ENCODE assay signal across 2 cellular contexts in genomic region chr5:44603496-44604272, GRCh38.
TF ChIP-seq lines count a peak whose summit lies in the region.

No MANE protein-coding gene starts in this region.

TF ChIP-seq in SK-N-SH treated with all-trans-retinoic acid at 6 μM for 48 hours, 23 proteins besides CTCF, POLR2A, EP300 and RAD21 (continued from another document):
- TF ChIP-seq POU6F1 (CRISPR knock-in tag; IDR thresholded peaks at IDR 0.05; ENCODE audit: borderline replicate concordance, low read depth), result no peak
- TF ChIP-seq ZNF70 (CRISPR knock-in tag; IDR thresholded peaks at IDR 0.05), result no peak
- TF ChIP-seq ZFP3 (CRISPR knock-in tag; IDR thresholded peaks at IDR 0.05), result no peak
- no peak for TF ChIP-seq ZNF8 (CRISPR knock-in tag; IDR thresholded peaks at IDR 0.05)
- TF ChIP-seq CSRNP3 (CRISPR knock-in tag; IDR thresholded peaks at IDR 0.05), result no peak
- TF ChIP-seq TCF4 (CRISPR knock-in tag; IDR thresholded peaks at IDR 0.05; ENCODE audit: borderline replicate concordance), result no peak
- TF ChIP-seq PATZ1 (CRISPR knock-in tag; IDR thresholded peaks at IDR 0.05; ENCODE audit: borderline replicate concordance), result no peak
- no peak for TF ChIP-seq ZFP30 (CRISPR knock-in tag; IDR thresholded peaks at IDR 0.05)
- no peak for TF ChIP-seq ZC3H10 (CRISPR knock-in tag; IDR thresholded peaks at IDR 0.05)
- TF ChIP-seq OSR1 (CRISPR knock-in tag; IDR thresholded peaks at IDR 0.05), result no peak
- no peak for TF ChIP-seq TSHZ2 (CRISPR knock-in tag; IDR thresholded peaks at IDR 0.05)
- no peak for TF ChIP-seq RARB (CRISPR knock-in tag; IDR thresholded peaks at IDR 0.05)
- no peak for TF ChIP-seq CSDC2 (CRISPR knock-in tag; IDR thresholded peaks at IDR 0.05)

TF ChIP-seq in WTC11, 78 proteins besides CTCF, POLR2A, EP300 and RAD21 (continued from another document):
- TF ChIP-seq AFF4 (CRISPR knock-in tag; IDR thresholded peaks at IDR 0.05; ENCODE audit: borderline replicate concordance), result no peak
- no peak for TF ChIP-seq FOXJ3 (CRISPR knock-in tag; IDR thresholded peaks at IDR 0.05; ENCODE audit: borderline replicate concordance)
- TF ChIP-seq GRHL2 (CRISPR knock-in tag; IDR thresholded peaks at IDR 0.05; ENCODE audit: insufficient replicate concordance, severe bottlenecking), result no peak
- TF ChIP-seq PREB (CRISPR knock-in tag; IDR thresholded peaks at IDR 0.05; ENCODE audit: borderline replicate concordance), result no peak
- TF ChIP-seq USF1 (CRISPR knock-in tag; IDR thresholded peaks at IDR 0.05), result no peak
- no peak for TF ChIP-seq ATF6 (CRISPR knock-in tag; IDR thresholded peaks at IDR 0.05)
